Comparison of ENCODE assay signal across 8 cellular contexts in the genomic region with DNA sequence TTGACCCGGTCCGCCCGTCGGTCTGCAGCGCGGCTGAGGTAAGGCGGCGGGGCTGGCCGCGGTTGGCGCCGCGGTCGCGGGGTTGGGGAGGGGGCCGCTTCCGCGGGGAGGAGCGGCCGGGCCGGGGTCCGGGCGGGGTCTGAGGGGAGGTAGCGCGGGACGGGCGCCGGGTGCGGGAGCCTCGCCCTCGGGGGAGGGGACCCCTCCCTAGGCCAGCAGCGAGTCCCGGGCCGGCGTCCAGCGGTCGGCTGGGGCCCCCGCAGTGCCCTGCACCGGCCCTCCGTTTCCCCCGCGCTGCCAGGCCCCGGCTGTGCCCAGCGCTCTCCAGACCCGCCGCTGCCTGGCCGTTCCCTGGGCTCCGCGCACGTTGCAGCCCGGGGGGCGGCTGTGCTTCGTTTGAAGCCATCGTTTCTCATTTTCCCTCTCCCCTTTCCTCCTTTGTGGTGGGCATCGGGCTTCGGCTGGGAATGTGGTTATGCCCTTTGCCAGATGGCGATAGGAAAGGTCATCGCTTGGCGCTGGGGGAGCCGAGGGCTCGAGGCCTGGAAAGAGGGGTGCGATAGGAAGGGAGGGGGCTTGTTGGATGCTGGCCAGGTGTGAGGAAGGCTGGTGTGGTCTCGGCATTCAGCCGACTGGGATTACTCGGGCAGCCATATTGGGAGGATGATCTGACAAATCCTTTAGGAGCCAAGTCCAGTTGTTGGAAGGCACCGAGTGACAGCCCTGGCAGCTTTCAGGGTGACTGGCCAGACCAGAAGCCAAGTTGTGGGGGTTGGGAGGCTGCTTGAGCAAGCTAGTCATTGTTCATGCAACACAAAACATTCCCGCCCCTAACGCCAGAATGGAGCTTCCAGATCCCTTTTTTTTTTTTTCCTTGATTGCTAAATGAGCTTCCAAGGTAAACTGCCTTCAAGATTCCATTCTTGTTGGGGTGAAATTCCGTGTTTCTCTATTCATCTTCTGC. TPM values are rescaled to one million over a fixed set of nuclear protein-coding genes. Genes with fewer than 3 reads are reported as not detected.
DNase-seq lines count a peak whose midpoint lies in the region; ATAC-seq lines count a peak whose summit lies in the region.

No MANE protein-coding gene starts in this region.

- H3K9me3 Mint-ChIP-seq in activated naive CD4-positive, alpha-beta T cell treated with anti-CD3 and anti-CD28 coated beads, Interleukin-2, amount 10 ng/mL, durations not matched to agents 7 days and 5 days: no peaks in the 10 kb centered on the region
- no peaks in the 10 kb centered on the region for H3K9me3 Mint-ChIP-seq in naive thymus-derived CD8-positive, alpha-beta T cell

- H3K27me3 Mint-ChIP-seq in activated naive CD4-positive, alpha-beta T cell treated with anti-CD3 and anti-CD28 coated beads, Interleukin-2, amount 10 ng/mL, durations not matched to agents 7 days and 5 days: peaks cover 36% of the 10 kb centered on the region
- H3K27me3 Mint-ChIP-seq in naive thymus-derived CD8-positive, alpha-beta T cell: peaks cover 0 to 7% (median 2%) of the 10 kb centered on the region in 5 donors

- peak overlapping the region; percentile 74 for H3K4me3 Mint-ChIP-seq in activated naive CD4-positive, alpha-beta T cell treated with anti-CD3 and anti-CD28 coated beads, Interleukin-2, amount 10 ng/mL, durations not matched to agents 7 days and 5 days
- H3K4me3 Mint-ChIP-seq in naive thymus-derived CD8-positive, alpha-beta T cell: peak overlapping the region; percentile 50 to 89 (median 72)

- CTCF ChIA-PET in activated naive CD4-positive, alpha-beta T cell treated with anti-CD3 and anti-CD28 coated beads, Interleukin-2, amount 10 ng/mL, durations not matched to agents 7 days and 5 days (lab: Charles Lee): interaction anchor here (0.6 to 3.3 kb wide), 19 partner anchors 9 to 286 kb away, joined by 3 to 19 read pairs (median 5); a partner anchor contains a TSS

- H3K36me3 Mint-ChIP-seq in activated naive CD4-positive, alpha-beta T cell treated with anti-CD3 and anti-CD28 coated beads, Interleukin-2, amount 10 ng/mL, durations not matched to agents 7 days and 5 days: no peaks in the 10 kb centered on the region
- H3K36me3 Mint-ChIP-seq in naive thymus-derived CD8-positive, alpha-beta T cell: no peaks in the 10 kb centered on the region

- ATAC-seq in HG03045 (IDR thresholded peaks at IDR 0.05; ENCODE audit: unreplicated experiment): peak; percentile 9
- ATAC-seq in naive thymus-derived CD8-positive, alpha-beta T cell: peak in 1 of 2 donors; percentile 5

- H3K4me1 Mint-ChIP-seq in activated naive CD4-positive, alpha-beta T cell treated with anti-CD3 and anti-CD28 coated beads, Interleukin-2, amount 10 ng/mL, durations not matched to agents 7 days and 5 days: peaks cover 34% of the 10 kb centered on the region
- H3K4me1 Mint-ChIP-seq in naive thymus-derived CD8-positive, alpha-beta T cell: peaks cover 11 to 34% (median 26%) of the 10 kb centered on the region in 4 donors

- DNase-seq in NCI-H748 (lab: John Stamatoyannopoulos, UW; ENCODE audit: unreplicated experiment): peak; percentile 57
- DNase-seq in NCI-H748 treated with DMSO at 0.1 percent for 48 hours (lab: John Stamatoyannopoulos, UW): no peak
- DNase-seq in NCI-H82 (lab: John Stamatoyannopoulos, UW): peak; percentile 87
- DNase-seq in activated naive CD4-positive, alpha-beta T cell treated with anti-CD3 and anti-CD28 coated beads, Interleukin-2, amount 10 ng/mL, durations not matched to agents 7 days and 5 days: peak; percentile 24
- DNase-seq in foreskin melanocyte: peak; percentile 56
- DNase-seq in naive thymus-derived CD8-positive, alpha-beta T cell: peak in 2 of 10 donors; percentile 15 to 20
- DNase-seq in ureter (ENCODE audit: low spot score): peak; percentile 88

- H3K27ac Mint-ChIP-seq in activated naive CD4-positive, alpha-beta T cell treated with anti-CD3 and anti-CD28 coated beads, Interleukin-2, amount 10 ng/mL, durations not matched to agents 7 days and 5 days: peak overlapping the region; percentile 65
- H3K27ac Mint-ChIP-seq in naive thymus-derived CD8-positive, alpha-beta T cell: peak overlapping the region in 9 of 10 donors; percentile 23 to 89 (median 64)

- POLR2A ChIA-PET in naive thymus-derived CD8-positive, alpha-beta T cell (lab: Charles Lee): interaction anchor here (1.0 kb wide), 1 partner anchor 188 kb away, joined by 7 read pairs; a partner anchor contains a TSS

RNA-seq across cellular contexts. Expression of a gene that starts 0.8 kb away (rescaled TPM):
- total RNA-seq in naive thymus-derived CD8-positive, alpha-beta T cell: 10 to 100 TPM; 10.0 to 11.4 TPM
- 1 to 10 TPM in 2 of 3 donors, under 1 TPM in 1; 0.70 to 2.1 (median 2.0) TPM for polyA plus RNA-seq in naive thymus-derived CD8-positive, alpha-beta T cell
- 37.2 TPM for total RNA-seq in ureter
